29 cellular contexts compared by ENCODE assay signal in the genomic region with DNA sequence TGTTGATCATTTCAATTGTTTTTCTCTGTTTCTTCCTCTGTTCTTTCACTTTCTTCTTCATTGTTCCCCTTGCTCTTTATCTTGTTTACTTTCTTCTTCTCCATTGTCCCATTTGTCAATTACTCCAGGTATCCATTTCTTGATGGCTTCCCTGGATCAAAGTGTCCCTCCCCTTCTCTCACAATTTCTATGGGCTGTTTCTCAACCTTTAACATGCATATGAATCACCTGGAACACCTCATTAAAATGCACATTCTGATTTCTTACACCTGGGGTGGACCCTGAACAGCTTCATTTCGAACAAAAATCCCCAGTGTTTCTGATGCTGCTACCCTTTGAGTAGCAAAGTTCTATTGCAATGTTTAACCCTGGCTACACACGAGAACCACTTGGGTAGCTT.
"Had no signal": no experiment of that assay in that cellular context is flagged by ENCODE, and none has a peak within 500 bp of the region (broad histone marks: within the 10 kb centered on the region; RNA-seq: fewer than 3 reads in every experiment).

No MANE protein-coding gene starts in this region.

- H3K36me3 Mint-ChIP-seq: activated CD8-positive, alpha-beta memory T cell treated with anti-CD3 and anti-CD28 coated beads, Interleukin-2, amount 10 ng/mL, durations not matched to agents 7 days and 5 days; stimulated activated memory B cell treated with anti-CD40 and anti-IgM and Interleukin-4, amounts not matched to agents 10 μg/mL and 1 μg/mL and 100 μg/mL, for 72 hours; type B pancreatic cell had no signal

- H3K4me1 ChIP-seq: breast epithelium, esophagus muscularis mucosa, foreskin keratinocyte, heart right ventricle, left ventricle myocardium inferior, prostate gland, uterus had no signal

- H3K4me2 ChIP-seq: smooth muscle cell had no signal

- H3K9me3 ChIP-seq: breast epithelium, esophagus muscularis mucosa, heart right ventricle, left ventricle myocardium inferior, ovary, prostate gland, uterus had no signal

- H3K27me3 ChIP-seq: breast epithelium, esophagus muscularis mucosa, foreskin keratinocyte, heart right ventricle, ovary, uterus had no signal

- H3K27me3 Mint-ChIP-seq: activated CD8-positive, alpha-beta memory T cell treated with anti-CD3 and anti-CD28 coated beads, Interleukin-2, amount 10 ng/mL, durations not matched to agents 7 days and 5 days; stimulated activated memory B cell treated with anti-CD40 and anti-IgM and Interleukin-4, amounts not matched to agents 10 μg/mL and 1 μg/mL and 100 μg/mL, for 72 hours; stimulated activated naive CD8-positive, alpha-beta T cell treated with anti-CD3 and anti-CD28 coated beads, Interleukin-15, amount 100 ng/mL, for 72 hours; type B pancreatic cell had no signal

- H3K27ac Mint-ChIP-seq: activated CD4-positive, alpha-beta T cell treated with anti-CD3 and anti-CD28 coated beads for 36 hours; activated CD8-positive, alpha-beta memory T cell treated with anti-CD3 and anti-CD28 coated beads, Interleukin-2, amount 10 ng/mL, durations not matched to agents 7 days and 5 days; activated CD8-positive, alpha-beta T cell treated with anti-CD3 and anti-CD28 coated beads, Interleukin-2, amount 10 ng/mL, durations not matched to agents 7 days and 5 days; activated naive CD4-positive, alpha-beta T cell treated with anti-CD3 and anti-CD28 coated beads, Interleukin-2, amount 50 U/mL, for 72 hours; nephron progenitor cell; stimulated activated memory B cell treated with anti-CD40 and anti-IgM and Interleukin-4, amounts not matched to agents 10 μg/mL and 1 μg/mL and 100 μg/mL, for 72 hours; stimulated activated naive CD8-positive, alpha-beta T cell treated with anti-CD3 and anti-CD28 coated beads, Interleukin-15, amount 100 ng/mL, for 72 hours; type B pancreatic cell had no signal

- H3K9me3 Mint-ChIP-seq: nephron progenitor cell; stimulated activated memory B cell treated with anti-CD40 and anti-IgM and Interleukin-4, amounts not matched to agents 10 μg/mL and 1 μg/mL and 100 μg/mL, for 72 hours; type B pancreatic cell had no signal

- H3K4me3 ChIP-seq: breast epithelium, esophagus muscularis mucosa, heart right ventricle, left ventricle myocardium inferior, lung, ovary, prostate gland, smooth muscle cell, uterus had no signal

- H3K4me3 Mint-ChIP-seq: activated CD4-positive, alpha-beta T cell treated with anti-CD3 and anti-CD28 coated beads for 36 hours; activated CD8-positive, alpha-beta memory T cell treated with anti-CD3 and anti-CD28 coated beads, Interleukin-2, amount 10 ng/mL, durations not matched to agents 7 days and 5 days; activated CD8-positive, alpha-beta T cell treated with anti-CD3 and anti-CD28 coated beads, Interleukin-2, amount 10 ng/mL, durations not matched to agents 7 days and 5 days; nephron progenitor cell; stimulated activated memory B cell treated with anti-CD40 and anti-IgM and Interleukin-4, amounts not matched to agents 10 μg/mL and 1 μg/mL and 100 μg/mL, for 72 hours; stimulated activated naive CD8-positive, alpha-beta T cell treated with anti-CD3 and anti-CD28 coated beads, Interleukin-15, amount 100 ng/mL, for 72 hours; type B pancreatic cell had no signal

- DNase-seq: activated CD4-positive, alpha-beta T cell treated with anti-CD3 and anti-CD28 coated beads for 36 hours; activated CD4-positive, CD25-positive, alpha-beta regulatory T cell; activated CD8-positive, alpha-beta memory T cell treated with anti-CD3 and anti-CD28 coated beads, Interleukin-2, amount 10 ng/mL, durations not matched to agents 7 days and 5 days; activated CD8-positive, alpha-beta T cell treated with anti-CD3 and anti-CD28 coated beads, Interleukin-2, amount 10 ng/mL, durations not matched to agents 7 days and 5 days; activated naive CD4-positive, alpha-beta T cell; activated T-cell treated with anti-CD3 and anti-CD28 coated beads, Interleukin-2, amount 50 U/mL, for 48 hours; central memory CD4-positive, alpha-beta T cell; foreskin keratinocyte; heart right ventricle; islet precursor cell; left ventricle myocardium inferior; nephron progenitor cell; ovary; retina; stimulated activated CD4-positive, alpha-beta T cell treated with anti-CD3 and anti-CD28 coated beads, Interleukin-1b, Interleukin-23, amount 100 ng/mL, for 48 hours; stimulated activated CD4-positive, alpha-beta T cell treated with anti-CD3 and anti-CD28 coated beads, Interleukin-4, amount 100 ng/mL, for 4 hours; stimulated activated CD8-positive, alpha-beta memory T cell treated with anti-CD3 and anti-CD28 coated beads, Interleukin-4, amount 100 ng/mL, for 48 hours; stimulated activated naive CD8-positive, alpha-beta T cell treated with anti-CD3 and anti-CD28 coated beads, Interleukin-15, amount 100 ng/mL, for 72 hours; substantia nigra; T-helper 2 cell; uterus had no signal

- H3K4me1 Mint-ChIP-seq: activated CD4-positive, alpha-beta T cell treated with anti-CD3 and anti-CD28 coated beads for 36 hours; activated CD8-positive, alpha-beta memory T cell treated with anti-CD3 and anti-CD28 coated beads, Interleukin-2, amount 10 ng/mL, durations not matched to agents 7 days and 5 days; stimulated activated memory B cell treated with anti-CD40 and anti-IgM and Interleukin-4, amounts not matched to agents 10 μg/mL and 1 μg/mL and 100 μg/mL, for 72 hours; stimulated activated naive CD8-positive, alpha-beta T cell treated with anti-CD3 and anti-CD28 coated beads, Interleukin-15, amount 100 ng/mL, for 72 hours had no signal

- ATAC-seq: activated CD4-positive, alpha-beta T cell treated with anti-CD3 and anti-CD28 coated beads for 36 hours; activated CD8-positive, alpha-beta memory T cell treated with anti-CD3 and anti-CD28 coated beads, Interleukin-2, amount 10 ng/mL, durations not matched to agents 7 days and 5 days; activated CD8-positive, alpha-beta T cell treated with anti-CD3 and anti-CD28 coated beads, Interleukin-2, amount 10 ng/mL, durations not matched to agents 7 days and 5 days; activated naive CD4-positive, alpha-beta T cell treated with anti-CD3 and anti-CD28 coated beads, Interleukin-2, amount 50 U/mL, for 72 hours; foreskin keratinocyte; heart right ventricle; stimulated activated memory B cell treated with anti-CD40 and anti-IgM and Interleukin-4, amounts not matched to agents 10 μg/mL and 1 μg/mL and 100 μg/mL, for 72 hours; stimulated activated naive CD8-positive, alpha-beta T cell treated with anti-CD3 and anti-CD28 coated beads, Interleukin-15, amount 100 ng/mL, for 72 hours had no signal

- H3K36me3 ChIP-seq: breast epithelium, esophagus muscularis mucosa, heart right ventricle, left ventricle myocardium inferior, ovary, prostate gland, uterus had no signal

- H3K27ac ChIP-seq: breast epithelium, esophagus muscularis mucosa, foreskin keratinocyte, heart right ventricle, left ventricle myocardium inferior, ovary, prostate gland, uterus had no signal
